25 cellular contexts compared by ENCODE assay signal in genomic region chr10:125840955-125841354, GRCh38. TPM values are rescaled to one million over a fixed set of nuclear protein-coding genes. Genes with fewer than 3 reads are reported as not detected.
DNase-seq lines count a peak whose midpoint lies in the region; ATAC-seq, FAIRE-seq and TF ChIP-seq lines count a peak whose summit lies in the region.
"Had no signal": no experiment of that assay in that cellular context is flagged by ENCODE, and none has a peak within 500 bp of the region (broad histone marks: within the 10 kb centered on the region; RNA-seq: fewer than 3 reads in every experiment).

No MANE protein-coding gene starts in this region.

- no peak overlapping the region for H2AFZ ChIP-seq in HepG2 (ENCODE audit: low read length)
- H2AFZ ChIP-seq: GM23248 had no signal

- H3K4me2 ChIP-seq in HepG2 (ENCODE audit: low read depth, low read length): no peak overlapping the region

- no peaks in the 10 kb centered on the region for H3K79me2 ChIP-seq in HepG2 (ENCODE audit: insufficient read depth, low read length)

- H3K27me3 Mint-ChIP-seq in WTC11 (ENCODE audit: low read depth): no peaks in the 10 kb centered on the region
- H3K27me3 Mint-ChIP-seq in activated T-cell treated with anti-CD3 and anti-CD28 coated beads, Interleukin-2, amount 50 U/mL, for 24 hours: no peaks in the 10 kb centered on the region
- H3K27me3 Mint-ChIP-seq: activated B cell treated with CpG ODN at 0.5 μM for 24 hours; activated CD4-positive, alpha-beta memory T cell treated with anti-CD3 and anti-CD28 coated beads, Interleukin-2, amount 10 ng/mL, durations not matched to agents 7 days and 5 days had no signal

- TF ChIP-seq EP300 in HepG2 (IDR thresholded peaks at IDR 0.05; ENCODE audit: low read depth in 2 of 2, low read length in 2 of 2) (no peak; a peak in 1 of 4 replicates), HepG2 (CRISPR knock-in tag; IDR thresholded peaks at IDR 0.05; ENCODE audit: borderline replicate concordance) (no peak)

- no peaks in the 10 kb centered on the region for H3K4me1 Mint-ChIP-seq in WTC11
- no peaks in the 10 kb centered on the region for H3K4me1 Mint-ChIP-seq in activated T-cell treated with anti-CD3 and anti-CD28 coated beads, Interleukin-2, amount 50 U/mL, for 24 hours (ENCODE audit: low read depth)
- H3K4me1 Mint-ChIP-seq: activated B cell treated with CpG ODN at 0.5 μM for 24 hours; activated CD4-positive, alpha-beta memory T cell treated with anti-CD3 and anti-CD28 coated beads, Interleukin-2, amount 10 ng/mL, durations not matched to agents 7 days and 5 days; CD14-positive monocyte; neural crest cell had no signal

- CTCF ChIA-PET in HepG2 (lab: Yijun Ruan, JAX; ENCODE audit: low intra/inter-chr PET ratio, low total read pairs) (no interaction called here), WTC11 (lab: Charles Lee) (no interaction called here)

- no TSS peak for BruUV-seq in HepG2 (replicated peaks; lab: Mats Ljungman, UMichigan)

- H3K36me3 Mint-ChIP-seq in WTC11: peaks cover 53% of the 10 kb centered on the region
- peaks cover 93% of the 10 kb centered on the region for H3K36me3 Mint-ChIP-seq in activated T-cell treated with anti-CD3 and anti-CD28 coated beads, Interleukin-2, amount 50 U/mL, for 24 hours (ENCODE audit: low read depth)

- TF ChIP-seq POLR2A in HepG2 (IDR thresholded peaks at IDR 0.05; ENCODE audit: insufficient read depth in 1 of 2, low read depth in 2 of 2, low read length in 2 of 2): no peak
- no peak for TF ChIP-seq POLR2A in right lobe of liver (IDR thresholded peaks at IDR 0.05)

- H3K4me3 Mint-ChIP-seq in WTC11: no peak overlapping the region
- H3K4me3 Mint-ChIP-seq in activated T-cell treated with anti-CD3 and anti-CD28 coated beads, Interleukin-2, amount 50 U/mL, for 24 hours: no peak overlapping the region
- H3K4me3 Mint-ChIP-seq: activated B cell treated with CpG ODN at 0.5 μM for 24 hours; activated CD4-positive, alpha-beta memory T cell treated with anti-CD3 and anti-CD28 coated beads, Interleukin-2, amount 10 ng/mL, durations not matched to agents 7 days and 5 days; CD14-positive monocyte; mesothelial cell of epicardium; neural crest cell had no signal

- no peaks in the 10 kb centered on the region for H4K20me1 ChIP-seq in HepG2 (ENCODE audit: insufficient read depth, low read length)

- no peak overlapping the region for H3K9ac ChIP-seq in HepG2 (ENCODE audit: insufficient read depth, low read depth, low read length)
- H3K9ac ChIP-seq: GM23248 had no signal

- no peaks in the 10 kb centered on the region for H3K9me3 Mint-ChIP-seq in WTC11
- no peaks in the 10 kb centered on the region for H3K9me3 Mint-ChIP-seq in activated T-cell treated with anti-CD3 and anti-CD28 coated beads, Interleukin-2, amount 50 U/mL, for 24 hours
- H3K9me3 Mint-ChIP-seq: activated B cell treated with CpG ODN at 0.5 μM for 24 hours; activated CD4-positive, alpha-beta memory T cell treated with anti-CD3 and anti-CD28 coated beads, Interleukin-2, amount 10 ng/mL, durations not matched to agents 7 days and 5 days; activated naive CD4-positive, alpha-beta T cell treated with anti-CD3 and anti-CD28 coated beads, Interleukin-2, amount 50 U/mL, for 72 hours; CD14-positive monocyte; mesothelial cell of epicardium; neural crest cell had no signal

- no peak overlapping the region for H3K27ac Mint-ChIP-seq in WTC11
- no peak overlapping the region for H3K27ac Mint-ChIP-seq in activated T-cell treated with anti-CD3 and anti-CD28 coated beads, Interleukin-2, amount 50 U/mL, for 24 hours
- H3K27ac Mint-ChIP-seq: activated CD4-positive, alpha-beta memory T cell treated with anti-CD3 and anti-CD28 coated beads, Interleukin-2, amount 10 ng/mL, durations not matched to agents 7 days and 5 days; mesothelial cell of epicardium had no signal

- FAIRE-seq in HepG2 (lab: Jason Lieb, UNC): no peak

- H3K4me3 ChIP-seq in HepG2 (replicated peaks in 1 of 3; ENCODE audit: insufficient read depth in 1 of 3, low read depth in 2 of 3, low read length in 3 of 3): no peak overlapping the region
- H3K4me3 ChIP-seq in right lobe of liver: no peak overlapping the region
- H3K4me3 ChIP-seq: cardiac muscle cell, GM23248, SJCRH30, thoracic aorta had no signal

- no peak for TF ChIP-seq CTCF in HepG2 (CRISPR knock-in tag; IDR thresholded peaks at IDR 0.05)
- no peak for TF ChIP-seq CTCF in right lobe of liver (IDR thresholded peaks at IDR 0.05)
- no peak for TF ChIP-seq CTCF in WTC11 (IDR thresholded peaks at IDR 0.05)

- H3K4me1 ChIP-seq in HepG2 (ENCODE audit: insufficient read depth, low read length) (peaks cover 28% of the 10 kb centered on the region; the same call in 1 of the 2 replicates), right lobe of liver (peaks cover 0 to 15% (median 0%) of the 10 kb centered on the region in 4 donors)
- H3K4me1 ChIP-seq: foreskin keratinocyte, SJCRH30 had no signal

- no peak for DNase-seq in HepG2 (ENCODE audit: low spot score)
- DNase-seq in right lobe of liver: no peak
- peak; percentile 14 for DNase-seq in amniotic stem cell (lab: John Stamatoyannopoulos, UW)
- peak; percentile 17 for DNase-seq in fibroblast of peridontal ligament (ENCODE audit: extremely low read depth)
- DNase-seq in WTC11 (ENCODE audit: low spot score): no peak
- DNase-seq in HPDE6-E6E7 (ENCODE audit: extremely low spot score): no peak
- no peak for DNase-seq in left colon
- DNase-seq in activated T-cell treated with anti-CD3 and anti-CD28 coated beads, Interleukin-2, amount 50 U/mL, for 24 hours: no peak
- DNase-seq: activated B cell treated with CpG ODN at 0.5 μM for 24 hours; activated CD4-positive, alpha-beta memory T cell treated with anti-CD3 and anti-CD28 coated beads, Interleukin-2, amount 10 ng/mL, durations not matched to agents 7 days and 5 days; activated T-cell treated with anti-CD3 and anti-CD28 coated beads, Interleukin-2, amount 50 U/mL, for 48 hours; DMS79 treated with DMSO at 0.1 percent for 48 hours; effector memory CD4-positive, alpha-beta T cell; foreskin keratinocyte; GM23248; NCI-H187 treated with DMSO at 0.1 percent for 48 hours; NCI-H524 treated with DMSO at 0.1 percent for 48 hours; SJCRH30 had no signal

- POLR2A ChIA-PET in HepG2 (lab: Yijun Ruan, JAX) (no interaction called here), WTC11 (lab: Charles Lee) (no interaction called here)

- TF ChIP-seq RAD21 in HepG2 (CRISPR knock-in tag; IDR thresholded peaks at IDR 0.05): no peak

- ATAC-seq in HepG2 (no peak), right lobe of liver (no peak), WTC11 (no peak), left colon (no peak)
- ATAC-seq: activated naive CD4-positive, alpha-beta T cell treated with anti-CD3 and anti-CD28 coated beads, Interleukin-2, amount 50 U/mL, for 72 hours; foreskin keratinocyte had no signal

- no peaks in the 10 kb centered on the region for H3K9me3 ChIP-seq in HepG2 (ENCODE audit: low read length)
- H3K9me3 ChIP-seq in right lobe of liver: no peaks in the 10 kb centered on the region
- H3K9me3 ChIP-seq: SJCRH30, thoracic aorta had no signal

- H3K27me3 ChIP-seq in HepG2 (ENCODE audit: control insufficient read depth in 1 of 2, insufficient read depth in 2 of 2, low read length in 2 of 2) (no peaks in the 10 kb centered on the region), right lobe of liver (no peaks in the 10 kb centered on the region)
- H3K27me3 ChIP-seq: cardiac muscle cell, foreskin keratinocyte, SJCRH30 had no signal

- WGBS in HepG2 (ENCODE audit: low lambda C conversion rate): 90% methylated on average over 3 of the region's 3 CpGs
- WGBS in right lobe of liver (ENCODE audit: insufficient coverage, low coverage, low lambda C conversion rate, missing lambda C conversion rate): 69% methylated on average over 3 of the region's 3 CpGs

- H3K27ac ChIP-seq in HepG2 (ENCODE audit: extremely low read length, insufficient read depth, low read length) (no peak overlapping the region), right lobe of liver (no peak overlapping the region)
- H3K27ac ChIP-seq: cardiac muscle cell, foreskin keratinocyte, GM23248, SJCRH30, thoracic aorta had no signal

- intact Hi-C loops in HepG2 (cut with micrococcal nuclease; ENCODE audit: unreplicated experiment) (no loop called here), right lobe of liver (cut with DNase I) (no loop called here), left colon (cut with DNase I, micrococcal nuclease) (no loop called here)

- H3K36me3 ChIP-seq in HepG2 (replicated peaks in 1 of 2; ENCODE audit: control insufficient read depth in 1 of 2, insufficient read depth in 2 of 2, low read length in 2 of 2) (peaks cover 15 to 60% of the 10 kb centered on the region in 2 experiments), right lobe of liver (peaks cover 0 to 64% (median 24%) of the 10 kb centered on the region in 4 donors)

- in situ Hi-C loops in HepG2 (cut with HindIII; ENCODE audit: extremely low pct_ligation_motif_present, low pct_unique_long_range_greater_than_20kb): no loop called here

RNA-seq across cellular contexts. Expression of gene BCCIP, which starts 17.6 kb away (rescaled TPM):
- total RNA-seq in HepG2 (2016; rRNA removed; fragmentation: Illumina TruSeq; extraction: Trizol): 132 and 213 TPM in 2 replicates
- 17.4 and 24.2 TPM in 2 replicates for total RNA-seq in HepG2 (2016; cell fraction: cytosol; rRNA removed; fragmentation: Illumina TruSeq; extraction: Trizol; ENCODE audit: low read depth)
- total RNA-seq in HepG2 (2016; cell fraction: insoluble cytoplasmic fraction; rRNA removed; fragmentation: Illumina TruSeq; extraction: Trizol): 136 and 219 TPM in 2 replicates
- 40.5 and 51.6 TPM in 2 replicates for total RNA-seq in HepG2 (2016; cell fraction: membrane; rRNA removed; fragmentation: Illumina TruSeq; extraction: Trizol)
- 63.3 and 64.0 TPM in 2 replicates for total RNA-seq in HepG2 (2016; cell fraction: nucleus; rRNA removed; fragmentation: Illumina TruSeq; extraction: Trizol)
- polyA plus RNA-seq in HepG2 (2011; rRNA removed): 26.7 and 37.0 TPM in 2 replicates
- polyA plus RNA-seq in HepG2 (2011; cell fraction: cytosol; rRNA removed): 14.9 and 21.5 TPM in 2 replicates
- polyA plus RNA-seq in HepG2 (2011; cell fraction: nucleus; rRNA removed): 7.8 and 12.0 TPM in 2 replicates
- polyA plus RNA-seq in HepG2 (2012): 64.4 and 87.4 TPM in 2 replicates
- polyA plus RNA-seq in HepG2 (2016; cell fraction: cytosol; fragmentation: Illumina TruSeq; extraction: Trizol; ENCODE audit: low read depth): 14.5 and 16.3 TPM in 2 replicates
- polyA plus RNA-seq in HepG2 (2016; cell fraction: insoluble cytoplasmic fraction; fragmentation: Illumina TruSeq; extraction: Trizol; ENCODE audit: low read depth): 249 and 275 TPM in 2 replicates
- polyA plus RNA-seq in HepG2 (2016; cell fraction: membrane; fragmentation: Illumina TruSeq; extraction: Trizol; ENCODE audit: low read depth): 32.1 and 34.9 TPM in 2 replicates
- 98.8 and 100 TPM in 2 replicates for polyA plus RNA-seq in HepG2 (2016; cell fraction: nucleus; fragmentation: Illumina TruSeq; extraction: Trizol; ENCODE audit: insufficient read depth, low read depth)
- polyA minus RNA-seq in HepG2 (2011; rRNA and poly(A)+ RNA removed; ENCODE audit: low replicate concordance): 6.6 and 17.6 TPM in 2 replicates
- polyA minus RNA-seq in HepG2 (2011; cell fraction: cytosol; rRNA and poly(A)+ RNA removed): 18.2 and 19.3 TPM in 2 replicates
- polyA minus RNA-seq in HepG2 (2011; cell fraction: nucleus; rRNA and poly(A)+ RNA removed): 42.0 and 46.0 TPM in 2 replicates
- 10 to 100 TPM; 25.9 to 43.3 (median 29.6) TPM for total RNA-seq in right lobe of liver
- 95.3 to 102 TPM (median 96.4 TPM) in 3 replicates for total RNA-seq in WTC11 (2021)
- total RNA-seq in left colon: 10 to 100 TPM; 31.4 to 34.4 TPM

RNA-seq across cellular contexts. Expression of gene UROS, which starts 17.9 kb away (rescaled TPM):
- total RNA-seq in HepG2 (2016; rRNA removed; fragmentation: Illumina TruSeq; extraction: Trizol): 48.2 and 49.9 TPM in 2 replicates
- total RNA-seq in HepG2 (2016; cell fraction: cytosol; rRNA removed; fragmentation: Illumina TruSeq; extraction: Trizol; ENCODE audit: low read depth): 146 and 149 TPM in 2 replicates
- total RNA-seq in HepG2 (2016; cell fraction: insoluble cytoplasmic fraction; rRNA removed; fragmentation: Illumina TruSeq; extraction: Trizol): 43.7 and 49.8 TPM in 2 replicates
- total RNA-seq in HepG2 (2016; cell fraction: membrane; rRNA removed; fragmentation: Illumina TruSeq; extraction: Trizol): 133 and 145 TPM in 2 replicates
- total RNA-seq in HepG2 (2016; cell fraction: nucleus; rRNA removed; fragmentation: Illumina TruSeq; extraction: Trizol): 33.8 and 39.7 TPM in 2 replicates
- polyA plus RNA-seq in HepG2 (2011; rRNA removed): 14.8 and 17.2 TPM in 2 replicates
- polyA plus RNA-seq in HepG2 (2011; cell fraction: cytosol; rRNA removed): 12.7 and 13.9 TPM in 2 replicates
- 25.0 and 27.9 TPM in 2 replicates for polyA plus RNA-seq in HepG2 (2011; cell fraction: nucleus; rRNA removed)
- polyA plus RNA-seq in HepG2 (2012): 11.1 and 18.4 TPM in 2 replicates
- polyA plus RNA-seq in HepG2 (2016; cell fraction: cytosol; fragmentation: Illumina TruSeq; extraction: Trizol; ENCODE audit: low read depth): 141 and 146 TPM in 2 replicates
- polyA plus RNA-seq in HepG2 (2016; cell fraction: insoluble cytoplasmic fraction; fragmentation: Illumina TruSeq; extraction: Trizol; ENCODE audit: low read depth): 42.6 and 42.7 TPM in 2 replicates
- polyA plus RNA-seq in HepG2 (2016; cell fraction: membrane; fragmentation: Illumina TruSeq; extraction: Trizol; ENCODE audit: low read depth): 116 and 117 TPM in 2 replicates
- 42.4 and 49.6 TPM in 2 replicates for polyA plus RNA-seq in HepG2 (2016; cell fraction: nucleus; fragmentation: Illumina TruSeq; extraction: Trizol; ENCODE audit: insufficient read depth, low read depth)
- polyA minus RNA-seq in HepG2 (2011; rRNA and poly(A)+ RNA removed; ENCODE audit: low replicate concordance): 17.0 and 51.4 TPM in 2 replicates
- polyA minus RNA-seq in HepG2 (2011; cell fraction: cytosol; rRNA and poly(A)+ RNA removed): 7.4 and 8.4 TPM in 2 replicates
- polyA minus RNA-seq in HepG2 (2011; cell fraction: nucleus; rRNA and poly(A)+ RNA removed): 25.8 and 34.6 TPM in 2 replicates
- total RNA-seq in right lobe of liver: 10 to 100 TPM; 23.5 to 52.5 (median 28.3) TPM
- total RNA-seq in WTC11 (2021): 46.9 to 49.7 TPM (median 48.7 TPM) in 3 replicates
- total RNA-seq in left colon: 10 to 100 TPM; 21.7 to 30.5 TPM

RNA-seq across cellular contexts. Expression of gene DHX32, which starts 40.1 kb away (rescaled TPM):
- 16.5 and 22.7 TPM in 2 replicates for total RNA-seq in HepG2 (2016; rRNA removed; fragmentation: Illumina TruSeq; extraction: Trizol)
- total RNA-seq in HepG2 (2016; cell fraction: cytosol; rRNA removed; fragmentation: Illumina TruSeq; extraction: Trizol; ENCODE audit: low read depth): 2.7 and 2.8 TPM in 2 replicates
- 14.9 and 22.8 TPM in 2 replicates for total RNA-seq in HepG2 (2016; cell fraction: insoluble cytoplasmic fraction; rRNA removed; fragmentation: Illumina TruSeq; extraction: Trizol)
- total RNA-seq in HepG2 (2016; cell fraction: membrane; rRNA removed; fragmentation: Illumina TruSeq; extraction: Trizol): 6.9 and 9.3 TPM in 2 replicates
- total RNA-seq in HepG2 (2016; cell fraction: nucleus; rRNA removed; fragmentation: Illumina TruSeq; extraction: Trizol): 10.7 and 11.6 TPM in 2 replicates
- polyA plus RNA-seq in HepG2 (2011; rRNA removed): 14.6 and 15.5 TPM in 2 replicates
- 8.2 and 13.8 TPM in 2 replicates for polyA plus RNA-seq in HepG2 (2011; cell fraction: cytosol; rRNA removed)
- polyA plus RNA-seq in HepG2 (2011; cell fraction: nucleus; rRNA removed): 7.2 and 8.7 TPM in 2 replicates
- 12.1 and 13.0 TPM in 2 replicates for polyA plus RNA-seq in HepG2 (2012)
- polyA plus RNA-seq in HepG2 (2016; cell fraction: cytosol; fragmentation: Illumina TruSeq; extraction: Trizol; ENCODE audit: low read depth): 0.78 and 0.82 TPM in 2 replicates
- polyA plus RNA-seq in HepG2 (2016; cell fraction: insoluble cytoplasmic fraction; fragmentation: Illumina TruSeq; extraction: Trizol; ENCODE audit: low read depth): 15.3 and 18.4 TPM in 2 replicates
- polyA plus RNA-seq in HepG2 (2016; cell fraction: membrane; fragmentation: Illumina TruSeq; extraction: Trizol; ENCODE audit: low read depth): 3.0 and 3.3 TPM in 2 replicates
- 10.3 and 10.6 TPM in 2 replicates for polyA plus RNA-seq in HepG2 (2016; cell fraction: nucleus; fragmentation: Illumina TruSeq; extraction: Trizol; ENCODE audit: insufficient read depth, low read depth)
- 11.1 and 34.9 TPM in 2 replicates for polyA minus RNA-seq in HepG2 (2011; rRNA and poly(A)+ RNA removed; ENCODE audit: low replicate concordance)
- polyA minus RNA-seq in HepG2 (2011; cell fraction: cytosol; rRNA and poly(A)+ RNA removed): 14.5 and 18.1 TPM in 2 replicates
- 20.6 and 22.1 TPM in 2 replicates for polyA minus RNA-seq in HepG2 (2011; cell fraction: nucleus; rRNA and poly(A)+ RNA removed)
- total RNA-seq in right lobe of liver: 10 to 100 TPM; 10.0 to 17.6 (median 14.1) TPM
- total RNA-seq in WTC11 (2021): 22.7 to 28.0 TPM (median 25.6 TPM) in 3 replicates
- 10 to 100 TPM; 78.3 to 78.9 TPM for total RNA-seq in left colon

RNA-seq across cellular contexts. Expression of gene FANK1, which starts 55.4 kb away (rescaled TPM):
- total RNA-seq in HepG2 (2016; rRNA removed; fragmentation: Illumina TruSeq; extraction: Trizol): not detected in 2 replicates
- total RNA-seq in HepG2 (2016; cell fraction: cytosol; rRNA removed; fragmentation: Illumina TruSeq; extraction: Trizol; ENCODE audit: low read depth): not detected in 2 replicates
- total RNA-seq in HepG2 (2016; cell fraction: insoluble cytoplasmic fraction; rRNA removed; fragmentation: Illumina TruSeq; extraction: Trizol): not detected in 2 replicates
- 0.28 TPM in 1 of 2 replicates, not detected in the other for total RNA-seq in HepG2 (2016; cell fraction: membrane; rRNA removed; fragmentation: Illumina TruSeq; extraction: Trizol)
- not detected in 2 replicates for total RNA-seq in HepG2 (2016; cell fraction: nucleus; rRNA removed; fragmentation: Illumina TruSeq; extraction: Trizol)
- 0.08 and 0.22 TPM in 2 replicates for polyA plus RNA-seq in HepG2 (2011; rRNA removed)
- 0.06 and 0.07 TPM in 2 replicates for polyA plus RNA-seq in HepG2 (2011; cell fraction: cytosol; rRNA removed)
- 0.45 and 0.50 TPM in 2 replicates for polyA plus RNA-seq in HepG2 (2011; cell fraction: nucleus; rRNA removed)
- polyA plus RNA-seq in HepG2 (2012): 0.28 TPM in 1 of 2 replicates, not detected in the other
- not detected in 2 replicates for polyA plus RNA-seq in HepG2 (2016; cell fraction: cytosol; fragmentation: Illumina TruSeq; extraction: Trizol; ENCODE audit: low read depth)
- polyA plus RNA-seq in HepG2 (2016; cell fraction: insoluble cytoplasmic fraction; fragmentation: Illumina TruSeq; extraction: Trizol; ENCODE audit: low read depth): not detected in 2 replicates
- polyA plus RNA-seq in HepG2 (2016; cell fraction: membrane; fragmentation: Illumina TruSeq; extraction: Trizol; ENCODE audit: low read depth): 0.19 TPM in 1 of 2 replicates, not detected in the other
- polyA plus RNA-seq in HepG2 (2016; cell fraction: nucleus; fragmentation: Illumina TruSeq; extraction: Trizol; ENCODE audit: insufficient read depth, low read depth): not detected in 2 replicates
- polyA minus RNA-seq in HepG2 (2011; rRNA and poly(A)+ RNA removed; ENCODE audit: low replicate concordance): 0.49 TPM in 1 of 2 replicates, not detected in the other
- polyA minus RNA-seq in HepG2 (2011; cell fraction: cytosol; rRNA and poly(A)+ RNA removed): not detected in 2 replicates
- 0.25 and 0.64 TPM in 2 replicates for polyA minus RNA-seq in HepG2 (2011; cell fraction: nucleus; rRNA and poly(A)+ RNA removed)
- total RNA-seq in right lobe of liver: under 1 TPM in 1 of 6 experiments, not detected in 5; 0.18 TPM
- total RNA-seq in WTC11 (2021): 1.8 to 3.4 TPM (median 2.8 TPM) in 3 replicates
- total RNA-seq in left colon: 1 to 10 TPM; 5.9 to 7.1 TPM
- total RNA-seq: OCI-LY7, thoracic aorta had no signal
- polyA plus RNA-seq: CD14-positive monocyte had no signal

Comparison
In these comparisons a context has a peak if more than half of its experiments do, and no peak if none do; other contexts are left out.
1. DNase-seq: peak in amniotic stem cell (single experiment) and fibroblast of peridontal ligament (single experiment); none in HepG2 (single experiment), right lobe of liver (0 of 3), WTC11 (single experiment), HPDE6-E6E7 (single experiment), left colon (0 of 2) and activated T-cell treated with anti-CD3 and anti-CD28 coated beads, Interleukin-2, amount 50 U/mL, for 24 hours (single experiment).